8 cellular contexts compared by ENCODE assay signal in genomic region chrX:46573896-46574336, GRCh38. TPM values are rescaled to one million over a fixed set of nuclear protein-coding genes. Genes with fewer than 3 reads are reported as not detected.
A peak's percentile ranks its signal among the peaks of the same experiment; 100 is the strongest.
DNase-seq lines count a peak whose midpoint lies in the region; ATAC-seq and TF ChIP-seq lines count a peak whose summit lies in the region.

No MANE protein-coding gene starts in this region.

- POLR2A ChIA-PET in naive thymus-derived CD8-positive, alpha-beta T cell (lab: Charles Lee) = no interaction called here

- WGBS in urinary bladder = under 1% methylated on average over 52 of the region's 52 CpGs

- peak overlapping the region; percentile 75 for H3K4me3 Mint-ChIP-seq in activated CD8-positive, alpha-beta memory T cell treated with anti-CD3 and anti-CD28 coated beads, Interleukin-2, amount 10 ng/mL, durations not matched to agents 7 days and 5 days
- H3K4me3 Mint-ChIP-seq in naive thymus-derived CD8-positive, alpha-beta T cell = peak overlapping the region; percentile 56 to 85 (median 76)

- no peak for TF ChIP-seq POLR2A in erythroblast (IDR thresholded peaks at IDR 0.05; ENCODE audit: low read length)

- ATAC-seq in HG02610 (IDR thresholded peaks at IDR 0.05; ENCODE audit: unreplicated experiment) (peak; percentile 23), HG02970 (IDR thresholded peaks at IDR 0.05; ENCODE audit: low FRiP score, unreplicated experiment) (no peak)
- peak; percentile 58 for ATAC-seq in activated CD8-positive, alpha-beta memory T cell treated with anti-CD3 and anti-CD28 coated beads, Interleukin-2, amount 10 ng/mL, durations not matched to agents 7 days and 5 days
- ATAC-seq in naive thymus-derived CD8-positive, alpha-beta T cell = peak; percentile 66 to 79

- H3K27ac ChIP-seq in urinary bladder (ENCODE audit: low read depth) = peak overlapping the region; percentile 62

- H3K27ac Mint-ChIP-seq in activated CD8-positive, alpha-beta memory T cell treated with anti-CD3 and anti-CD28 coated beads, Interleukin-2, amount 10 ng/mL, durations not matched to agents 7 days and 5 days = peak overlapping the region; percentile 82
- peak overlapping the region in 3 of 10 donors; percentile 44 to 69 (median 59) for H3K27ac Mint-ChIP-seq in naive thymus-derived CD8-positive, alpha-beta T cell

- H3K36me3 ChIP-seq in urinary bladder (ENCODE audit: insufficient read depth) = no peaks in the 10 kb centered on the region

- no peak for TF ChIP-seq CTCF in GM12865 (IDR thresholded peaks at IDR 0.05; ENCODE audit: insufficient read depth, low read depth, low read length, missing control alignments)

- DNase-seq in GM12865 (ENCODE audit: low read depth) = peak; percentile 86
- DNase-seq in NCI-H2171 (lab: John Stamatoyannopoulos, UW) = peak; percentile 26
- peak; percentile 83 for DNase-seq in activated CD8-positive, alpha-beta memory T cell treated with anti-CD3 and anti-CD28 coated beads, Interleukin-2, amount 10 ng/mL, durations not matched to agents 7 days and 5 days
- peak; percentile 15 to 36 for DNase-seq in erythroblast (lab: John Stamatoyannopoulos, UW)
- DNase-seq in naive thymus-derived CD8-positive, alpha-beta T cell = peak; percentile 28 to 82 (median 52)

- CTCF ChIA-PET in activated CD8-positive, alpha-beta memory T cell treated with anti-CD3 and anti-CD28 coated beads, Interleukin-2, amount 10 ng/mL, durations not matched to agents 7 days and 5 days (lab: Charles Lee) = interaction anchor here (1.0 kb wide), 2 partner anchors 38 to 63 kb away, joined by 3 to 5 read pairs; no protein-coding TSS in a partner anchor

- H3K27me3 Mint-ChIP-seq in activated CD8-positive, alpha-beta memory T cell treated with anti-CD3 and anti-CD28 coated beads, Interleukin-2, amount 10 ng/mL, durations not matched to agents 7 days and 5 days = no peaks in the 10 kb centered on the region
- H3K27me3 Mint-ChIP-seq in naive thymus-derived CD8-positive, alpha-beta T cell = peaks cover 0 to 17% (median 4%) of the 10 kb centered on the region in 5 donors

- no peaks in the 10 kb centered on the region for H3K9me3 Mint-ChIP-seq in activated CD8-positive, alpha-beta memory T cell treated with anti-CD3 and anti-CD28 coated beads, Interleukin-2, amount 10 ng/mL, durations not matched to agents 7 days and 5 days (ENCODE audit: low read depth)
- peaks cover 0 to 2% (median 0%) of the 10 kb centered on the region in 9 donors for H3K9me3 Mint-ChIP-seq in naive thymus-derived CD8-positive, alpha-beta T cell

- H3K4me3 ChIP-seq in GM12865 (ENCODE audit: low read depth, low read length) = peak overlapping the region; percentile 56
- H3K4me3 ChIP-seq in urinary bladder (ENCODE audit: low read depth, low read length) = peak overlapping the region; percentile 57

- H3K4me1 Mint-ChIP-seq in activated CD8-positive, alpha-beta memory T cell treated with anti-CD3 and anti-CD28 coated beads, Interleukin-2, amount 10 ng/mL, durations not matched to agents 7 days and 5 days = peaks cover 38% of the 10 kb centered on the region
- H3K4me1 Mint-ChIP-seq in naive thymus-derived CD8-positive, alpha-beta T cell = peaks cover 2 to 35% (median 26%) of the 10 kb centered on the region in 4 donors

- peaks cover 13% of the 10 kb centered on the region for H3K36me3 Mint-ChIP-seq in activated CD8-positive, alpha-beta memory T cell treated with anti-CD3 and anti-CD28 coated beads, Interleukin-2, amount 10 ng/mL, durations not matched to agents 7 days and 5 days
- peaks cover 0 to 4% (median 0%) of the 10 kb centered on the region in 3 donors for H3K36me3 Mint-ChIP-seq in naive thymus-derived CD8-positive, alpha-beta T cell

- H3K4me1 ChIP-seq in urinary bladder (ENCODE audit: insufficient read depth) = peaks cover 1% of the 10 kb centered on the region

RNA-seq across cellular contexts. Expression of gene CHST7, which starts 0.4 kb away (rescaled TPM):
- 1 to 10 TPM; 4.6 to 5.9 TPM for total RNA-seq in activated CD8-positive, alpha-beta memory T cell treated with anti-CD3 and anti-CD28 coated beads, Interleukin-2, amount 10 ng/mL, durations not matched to agents 7 days and 5 days
- total RNA-seq in naive thymus-derived CD8-positive, alpha-beta T cell = under 1 TPM; 0.52 to 0.74 TPM
- 1 to 10 TPM in 1 of 3 donors, under 1 TPM in 2; 0.11 to 1.1 (median 0.60) TPM for polyA plus RNA-seq in naive thymus-derived CD8-positive, alpha-beta T cell
- 5.9 TPM for total RNA-seq in urinary bladder
- 12.2 TPM for polyA plus RNA-seq in urinary bladder

RNA-seq across cellular contexts. Expression of gene ZNF674, which starts 28.7 kb away (rescaled TPM):
- total RNA-seq in activated CD8-positive, alpha-beta memory T cell treated with anti-CD3 and anti-CD28 coated beads, Interleukin-2, amount 10 ng/mL, durations not matched to agents 7 days and 5 days = 1 to 10 TPM; 2.8 to 6.5 TPM
- 1 to 10 TPM; 4.4 to 6.0 TPM for total RNA-seq in naive thymus-derived CD8-positive, alpha-beta T cell
- polyA plus RNA-seq in naive thymus-derived CD8-positive, alpha-beta T cell = under 1 TPM in 2 of 3 donors, not detected in 1; 0.36 to 0.79 TPM
- 9.9 TPM for total RNA-seq in urinary bladder
- 1.7 TPM for polyA plus RNA-seq in urinary bladder

Comparison
In these comparisons a context has a peak if more than half of its experiments do, and no peak if none do; other contexts are left out.
1. DNase-seq: peak in every context shown above with its lines; median percentile 86 in GM12865; 83 in activated CD8-positive, alpha-beta memory T cell treated with anti-CD3 and anti-CD28 coated beads, Interleukin-2, amount 10 ng/mL, durations not matched to agents 7 days and 5 days; 52 in naive thymus-derived CD8-positive, alpha-beta T cell; 26 in NCI-H2171; 26 in erythroblast.